25 cellular contexts compared by ENCODE assay signal in genomic region chr14:65330416-65330815, GRCh38.
A peak's percentile ranks its signal among the peaks of the same experiment; 100 is the strongest.
DNase-seq lines count a peak whose midpoint lies in the region; ATAC-seq and TF ChIP-seq lines count a peak whose summit lies in the region.
"Had no signal": no experiment of that assay in that cellular context is flagged by ENCODE, and none has a peak within 500 bp of the region (broad histone marks: within the 10 kb centered on the region; RNA-seq: fewer than 3 reads in every experiment).

No MANE protein-coding gene starts in this region.

- peak overlapping the region; percentile 48 for H3K4me2 ChIP-seq in OCI-LY1 (ENCODE audit: low read length)

- peaks cover 17% of the 10 kb centered on the region for H3K36me3 Mint-ChIP-seq in activated naive CD8-positive, alpha-beta T cell treated with anti-CD3 and anti-CD28 coated beads, Interleukin-2, amount 10 ng/mL, durations not matched to agents 7 days and 5 days
- peaks cover 9% of the 10 kb centered on the region for H3K36me3 Mint-ChIP-seq in activated naive CD8-positive, alpha-beta T cell treated with anti-CD3 and anti-CD28 coated beads for 36 hours
- no peaks in the 10 kb centered on the region for H3K36me3 Mint-ChIP-seq in stimulated activated memory B cell treated with anti-CD40 and anti-IgM and Interleukin-4, amounts not matched to agents 10 μg/mL and 1 μg/mL and 100 μg/mL, for 72 hours
- H3K36me3 Mint-ChIP-seq: activated naive CD4-positive, alpha-beta T cell treated with anti-CD3 and anti-CD28 coated beads, Interleukin-2, amount 10 ng/mL, durations not matched to agents 7 days and 5 days; immature natural killer cell; natural killer cell had no signal

- POLR2A ChIA-PET in activated naive CD8-positive, alpha-beta T cell treated with anti-CD3 and anti-CD28 coated beads, Interleukin-2, amount 10 ng/mL, durations not matched to agents 7 days and 5 days (lab: Charles Lee): interaction anchor here (1.4 kb wide), 1 partner anchor 12 kb away, joined by 3 read pairs; no protein-coding TSS in a partner anchor

- ATAC-seq in activated naive CD8-positive, alpha-beta T cell treated with anti-CD3 and anti-CD28 coated beads, Interleukin-2, amount 10 ng/mL, durations not matched to agents 7 days and 5 days (ENCODE audit: low read depth): no peak
- no peak for ATAC-seq in stimulated activated memory B cell treated with anti-CD40 and anti-IgM and Interleukin-4, amounts not matched to agents 10 μg/mL and 1 μg/mL and 100 μg/mL, for 72 hours
- ATAC-seq in omental fat pad (ENCODE audit: low FRiP score): no peak
- ATAC-seq: left lung, natural killer cell, pancreas, SK-N-SH treated with all-trans-retinoic acid at 6 μM for 48 hours had no signal

- no peaks in the 10 kb centered on the region for H3K9me3 ChIP-seq in OCI-LY1 (ENCODE audit: low read length)
- H3K9me3 ChIP-seq: left lung, pancreas, right lobe of liver had no signal

- H3K4me1 Mint-ChIP-seq in activated naive CD8-positive, alpha-beta T cell treated with anti-CD3 and anti-CD28 coated beads, Interleukin-2, amount 10 ng/mL, durations not matched to agents 7 days and 5 days: peaks cover 39% of the 10 kb centered on the region
- peaks cover 33% of the 10 kb centered on the region for H3K4me1 Mint-ChIP-seq in activated naive CD8-positive, alpha-beta T cell treated with anti-CD3 and anti-CD28 coated beads for 36 hours
- peaks cover 45% of the 10 kb centered on the region for H3K4me1 Mint-ChIP-seq in stimulated activated memory B cell treated with anti-CD40 and anti-IgM and Interleukin-4, amounts not matched to agents 10 μg/mL and 1 μg/mL and 100 μg/mL, for 72 hours
- H3K4me1 Mint-ChIP-seq: immature natural killer cell, natural killer cell had no signal

- H3K9me2 ChIP-seq in OCI-LY1 (ENCODE audit: low read depth, low read length): no peaks in the 10 kb centered on the region

- TF ChIP-seq CTCF in OCI-LY1 (IDR thresholded peaks at IDR 0.05; ENCODE audit: low read length) (no peak), omental fat pad (IDR thresholded peaks at IDR 0.05) (no peak)

- H3K4me3 Mint-ChIP-seq in activated naive CD8-positive, alpha-beta T cell treated with anti-CD3 and anti-CD28 coated beads, Interleukin-2, amount 10 ng/mL, durations not matched to agents 7 days and 5 days: no peak overlapping the region
- no peak overlapping the region for H3K4me3 Mint-ChIP-seq in activated naive CD8-positive, alpha-beta T cell treated with anti-CD3 and anti-CD28 coated beads for 36 hours
- H3K4me3 Mint-ChIP-seq in stimulated activated memory B cell treated with anti-CD40 and anti-IgM and Interleukin-4, amounts not matched to agents 10 μg/mL and 1 μg/mL and 100 μg/mL, for 72 hours: no peak overlapping the region
- H3K4me3 Mint-ChIP-seq: activated naive CD4-positive, alpha-beta T cell treated with anti-CD3 and anti-CD28 coated beads, Interleukin-2, amount 10 ng/mL, durations not matched to agents 7 days and 5 days; CD8-positive, alpha-beta memory T cell; immature natural killer cell; natural killer cell had no signal

- no peaks in the 10 kb centered on the region for H3F3A ChIP-seq in OCI-LY1 (ENCODE audit: insufficient read depth, low read length)

- H4K20me1 ChIP-seq in OCI-LY1 (ENCODE audit: insufficient read depth, low read length): no peaks in the 10 kb centered on the region

- H3K27ac Mint-ChIP-seq in activated naive CD8-positive, alpha-beta T cell treated with anti-CD3 and anti-CD28 coated beads, Interleukin-2, amount 10 ng/mL, durations not matched to agents 7 days and 5 days: peak overlapping the region; percentile 19
- no peak overlapping the region for H3K27ac Mint-ChIP-seq in activated naive CD8-positive, alpha-beta T cell treated with anti-CD3 and anti-CD28 coated beads for 36 hours
- peak overlapping the region; percentile 69 for H3K27ac Mint-ChIP-seq in stimulated activated memory B cell treated with anti-CD40 and anti-IgM and Interleukin-4, amounts not matched to agents 10 μg/mL and 1 μg/mL and 100 μg/mL, for 72 hours
- H3K27ac Mint-ChIP-seq: activated naive CD4-positive, alpha-beta T cell treated with anti-CD3 and anti-CD28 coated beads, Interleukin-2, amount 10 ng/mL, durations not matched to agents 7 days and 5 days; CD8-positive, alpha-beta memory T cell; immature natural killer cell; natural killer cell had no signal

- H3K27ac ChIP-seq in OCI-LY1 (ENCODE audit: low read depth, low read length, poor library complexity, severe bottlenecking): peak overlapping the region; percentile 67
- H3K27ac ChIP-seq in epithelial cell of prostate: peak overlapping the region; percentile 57
- H3K27ac ChIP-seq: left lung, pancreas, right lobe of liver had no signal

- no peak for DNase-seq in activated naive CD8-positive, alpha-beta T cell treated with anti-CD3 and anti-CD28 coated beads, Interleukin-2, amount 10 ng/mL, durations not matched to agents 7 days and 5 days
- DNase-seq in activated naive CD8-positive, alpha-beta T cell treated with anti-CD3 and anti-CD28 coated beads for 36 hours: no peak
- no peak for DNase-seq in epithelial cell of prostate (ENCODE audit: low read depth, low spot score)
- DNase-seq in GF-D8 (lab: John Stamatoyannopoulos, UW): no peak
- no peak for DNase-seq in omental fat pad (ENCODE audit: low spot score)
- DNase-seq in stimulated activated naive CD4-positive, alpha-beta T cell (lab: John Stamatoyannopoulos, UW): no peak
- DNase-seq: 8988T; activated CD4-positive, alpha-beta T cell treated with anti-CD3 and anti-CD28 coated beads for 48 hours; activated naive CD4-positive, alpha-beta T cell treated with anti-CD3 and anti-CD28 coated beads, Interleukin-2, amount 10 ng/mL, durations not matched to agents 7 days and 5 days; activated T-cell treated with anti-CD3 and anti-CD28 coated beads, Interleukin-2, amount 50 U/mL, for 48 hours; CD8-positive, alpha-beta memory T cell; DMS53; immature natural killer cell; left lung; midbrain; natural killer cell; NCI-H1694 treated with DMSO at 0.1 percent for 48 hours; NCI-H2171 treated with DMSO at 0.1 percent for 48 hours; NCI-H526 treated with DMSO at 0.1 percent for 48 hours; pancreas; right lobe of liver; RPMI8226 had no signal

- no peaks in the 10 kb centered on the region for H3K36me3 ChIP-seq in OCI-LY1 (ENCODE audit: insufficient read depth, low read length)
- H3K36me3 ChIP-seq: left lung, pancreas, right lobe of liver had no signal

- H3K27me3 Mint-ChIP-seq in activated naive CD8-positive, alpha-beta T cell treated with anti-CD3 and anti-CD28 coated beads, Interleukin-2, amount 10 ng/mL, durations not matched to agents 7 days and 5 days: no peaks in the 10 kb centered on the region
- no peaks in the 10 kb centered on the region for H3K27me3 Mint-ChIP-seq in activated naive CD8-positive, alpha-beta T cell treated with anti-CD3 and anti-CD28 coated beads for 36 hours
- no peaks in the 10 kb centered on the region for H3K27me3 Mint-ChIP-seq in stimulated activated memory B cell treated with anti-CD40 and anti-IgM and Interleukin-4, amounts not matched to agents 10 μg/mL and 1 μg/mL and 100 μg/mL, for 72 hours
- H3K27me3 Mint-ChIP-seq: activated naive CD4-positive, alpha-beta T cell treated with anti-CD3 and anti-CD28 coated beads, Interleukin-2, amount 10 ng/mL, durations not matched to agents 7 days and 5 days had no signal

- no peaks in the 10 kb centered on the region for H3K27me3 ChIP-seq in OCI-LY1 (ENCODE audit: insufficient read depth, low read length)
- H3K27me3 ChIP-seq: left lung, pancreas, right lobe of liver had no signal

- peaks cover 47% of the 10 kb centered on the region for H3K4me1 ChIP-seq in OCI-LY1 (ENCODE audit: insufficient read depth, low read length, severe bottlenecking)
- H3K4me1 ChIP-seq: right lobe of liver had no signal

- peaks cover 3% of the 10 kb centered on the region for H3K9me3 Mint-ChIP-seq in activated naive CD8-positive, alpha-beta T cell treated with anti-CD3 and anti-CD28 coated beads, Interleukin-2, amount 10 ng/mL, durations not matched to agents 7 days and 5 days
- H3K9me3 Mint-ChIP-seq in activated naive CD8-positive, alpha-beta T cell treated with anti-CD3 and anti-CD28 coated beads for 36 hours: peaks cover 1% of the 10 kb centered on the region
- H3K9me3 Mint-ChIP-seq in stimulated activated memory B cell treated with anti-CD40 and anti-IgM and Interleukin-4, amounts not matched to agents 10 μg/mL and 1 μg/mL and 100 μg/mL, for 72 hours: no peaks in the 10 kb centered on the region
- H3K9me3 Mint-ChIP-seq: activated naive CD4-positive, alpha-beta T cell treated with anti-CD3 and anti-CD28 coated beads, Interleukin-2, amount 10 ng/mL, durations not matched to agents 7 days and 5 days; CD8-positive, alpha-beta memory T cell; immature natural killer cell; natural killer cell had no signal

- H3K4me3 ChIP-seq in OCI-LY1 (ENCODE audit: low read depth, low read length, poor library complexity, severe bottlenecking): no peak overlapping the region
- H3K4me3 ChIP-seq: left lung, pancreas, right lobe of liver had no signal

- H3K9ac ChIP-seq in OCI-LY1 (ENCODE audit: low read length): peak overlapping the region; percentile 6; the same call in 1 of the 2 replicates

- H3K79me2 ChIP-seq in OCI-LY1 (ENCODE audit: insufficient read depth, low read length): no peaks in the 10 kb centered on the region

- no peak overlapping the region for H2AFZ ChIP-seq in OCI-LY1 (ENCODE audit: low read length)
